In genomic region chr2:164793531-164793930, GRCh38 we compare ENCODE assay signal across 19 cellular contexts. TPM values are rescaled to one million over a fixed set of nuclear protein-coding genes. Genes with fewer than 3 reads are reported as not detected.
"Had no signal": no experiment of that assay in that cellular context is flagged by ENCODE, and none has a peak within 500 bp of the region (broad histone marks: within the 10 kb centered on the region; RNA-seq: fewer than 3 reads in every experiment).

No MANE protein-coding gene starts in this region.

- H3K27me3 Mint-ChIP-seq: activated B cell treated with CpG ODN at 0.5 μM for 24 hours; activated naive CD4-positive, alpha-beta T cell treated with anti-CD3 and anti-CD28 coated beads, Interleukin-2, amount 10 ng/mL, durations not matched to agents 7 days and 5 days; memory B cell had no signal

- DNase-seq: activated B cell treated with CpG ODN at 0.5 μM for 24 hours; activated CD4-positive, alpha-beta T cell treated with anti-CD3 and anti-CD28 coated beads, Interleukin-2, amount 50 U/mL, for 1 hour; activated naive CD4-positive, alpha-beta T cell treated with anti-CD3 and anti-CD28 coated beads, Interleukin-2, amount 10 ng/mL, durations not matched to agents 7 days and 5 days; activated T-cell treated with anti-CD3 and anti-CD28 coated beads for 4 hours; adrenal gland; brain microvascular endothelial cell; cerebellar nuclear complex; dorsolateral prefrontal cortex; stimulated activated CD4-positive, alpha-beta T cell treated with anti-CD3 and anti-CD28 coated beads, Interleukin-15, amount 100 ng/mL, for 24 hours; stimulated activated CD4-positive, alpha-beta T cell treated with anti-CD3 and anti-CD28 coated beads, Interleukin-4, amount 100 ng/mL, for 24 hours; stomach; T-helper 1 cell had no signal

- H3K9me3 ChIP-seq: adrenal gland, SJSA1, stomach, tibial nerve had no signal

- H3K36me3 ChIP-seq: adrenal gland, brain microvascular endothelial cell, neural progenitor cell, SJSA1, stomach, tibial nerve had no signal

- H3K9me3 Mint-ChIP-seq: activated B cell treated with CpG ODN at 0.5 μM for 24 hours; activated naive CD4-positive, alpha-beta T cell treated with anti-CD3 and anti-CD28 coated beads, Interleukin-2, amount 10 ng/mL, durations not matched to agents 7 days and 5 days; activated T-helper 2 cell treated with anti-CD3 and anti-CD28 coated beads, Interferon-gamma antibody, Interleukin-2, Interleukin-4, amounts not matched to agents 10 μg/mL and 5 μg/mL and 100 μg/mL, durations not matched to agents 14 hours and 24 hours and 36 hours; neural progenitor cell had no signal

- H3K36me3 Mint-ChIP-seq: activated naive CD4-positive, alpha-beta T cell treated with anti-CD3 and anti-CD28 coated beads, Interleukin-2, amount 10 ng/mL, durations not matched to agents 7 days and 5 days; memory B cell; neural progenitor cell had no signal

- H3K4me3 ChIP-seq: adrenal gland, neural progenitor cell, SJSA1, stomach, tibial nerve had no signal

- H3K9ac ChIP-seq: neural progenitor cell, parathyroid adenoma had no signal

- H3K27me3 ChIP-seq: adrenal gland, brain microvascular endothelial cell, dorsolateral prefrontal cortex, neural progenitor cell, SJSA1, stomach, tibial nerve had no signal

- H3K4me1 ChIP-seq: neural progenitor cell had no signal

- H3K27ac Mint-ChIP-seq: activated B cell treated with CpG ODN at 0.5 μM for 24 hours; activated naive CD4-positive, alpha-beta T cell treated with anti-CD3 and anti-CD28 coated beads, Interleukin-2, amount 10 ng/mL, durations not matched to agents 7 days and 5 days; activated T-helper 2 cell treated with anti-CD3 and anti-CD28 coated beads, Interferon-gamma antibody, Interleukin-2, Interleukin-4, amounts not matched to agents 10 μg/mL and 5 μg/mL and 100 μg/mL, durations not matched to agents 14 hours and 24 hours and 36 hours; memory B cell; neural progenitor cell had no signal

- H3K4me3 Mint-ChIP-seq: activated B cell treated with CpG ODN at 0.5 μM for 24 hours; activated naive CD4-positive, alpha-beta T cell treated with anti-CD3 and anti-CD28 coated beads, Interleukin-2, amount 10 ng/mL, durations not matched to agents 7 days and 5 days; memory B cell; neural progenitor cell had no signal

- H3K4me1 Mint-ChIP-seq: activated naive CD4-positive, alpha-beta T cell treated with anti-CD3 and anti-CD28 coated beads, Interleukin-2, amount 10 ng/mL, durations not matched to agents 7 days and 5 days had no signal

- H3K27ac ChIP-seq: adrenal gland, brain microvascular endothelial cell, neural progenitor cell, parathyroid adenoma, SJSA1 had no signal

RNA-seq across cellular contexts. Expression of gene COBLL1, which starts 48.1 kb away (rescaled TPM):
- total RNA-seq: activated CD8-positive, alpha-beta memory T cell treated with anti-CD3 and anti-CD28 coated beads for 36 hours had no signal
